In genomic region chr3:169659858-169660614, GRCh38 we compare ENCODE assay signal across 10 cellular contexts. TPM values are rescaled to one million over a fixed set of nuclear protein-coding genes. Genes with fewer than 3 reads are reported as not detected.
DNase-seq lines count a peak whose midpoint lies in the region; ATAC-seq, FAIRE-seq and TF ChIP-seq lines count a peak whose summit lies in the region.
"Had no signal": no experiment of that assay in that cellular context is flagged by ENCODE, and none has a peak within 500 bp of the region (broad histone marks: within the 10 kb centered on the region; RNA-seq: fewer than 3 reads in every experiment).

No MANE protein-coding gene starts in this region.

- no peaks in the 10 kb centered on the region for H3K36me3 ChIP-seq in HUES6 (ENCODE audit: control insufficient read depth, insufficient read depth, low read length)
- no peaks in the 10 kb centered on the region for H3K36me3 ChIP-seq in K562 (ENCODE audit: control insufficient read depth, insufficient read depth, low read length)
- no peaks in the 10 kb centered on the region for H3K36me3 ChIP-seq in kidney (ENCODE audit: control insufficient read depth in 1 of 2, insufficient read depth in 2 of 2, low read length in 2 of 2)
- H3K36me3 ChIP-seq in adrenal gland (replicated peaks in 1 of 2), result no peaks in the 10 kb centered on the region
- H3K36me3 ChIP-seq: neutrophil had no signal

- no peak overlapping the region for H3K27ac ChIP-seq in HUES6 (ENCODE audit: low read depth, low read length)
- H3K27ac ChIP-seq in K562 (ENCODE audit: extremely low read depth, low read depth, low read length), result no peak overlapping the region
- H3K27ac ChIP-seq in kidney (ENCODE audit: low read depth in 2 of 2, low read length in 2 of 2), result peak overlapping the region; percentile 92 to 97
- H3K27ac ChIP-seq in adrenal gland, result no peak overlapping the region
- H3K27ac ChIP-seq: neutrophil had no signal

- POLR2A ChIA-PET in K562 (lab: Yijun Ruan, JAX), result no interaction called here

- H3K27me3 ChIP-seq in HUES6 (ENCODE audit: control insufficient read depth, insufficient read depth, low read length), result peaks cover 75% of the 10 kb centered on the region
- H3K27me3 ChIP-seq in K562 (ENCODE audit: control insufficient read depth in 2 of 2, insufficient read depth in 2 of 2, low read length in 2 of 2), result peaks cover 43 to 48% of the 10 kb centered on the region in 2 experiments
- peaks cover 74% of the 10 kb centered on the region for H3K27me3 ChIP-seq in adrenal gland

- no peaks in the 10 kb centered on the region for H3K9me3 Mint-ChIP-seq in stimulated activated effector memory CD8-positive, alpha-beta T cell treated with anti-CD3 and anti-CD28 coated beads, Interleukin-12 subunit alpha, Interleukin-12 subunit beta, amount 100 ng/mL, for 72 hours

- H4K20me1 ChIP-seq in K562 (replicated peaks; ENCODE audit: control insufficient read depth, insufficient read depth, low read length), result no peaks in the 10 kb centered on the region

- TF ChIP-seq POLR2A in K562 (conservative IDR thresholded peaks at IDR 0.05) (no peak), adrenal gland (IDR thresholded peaks at IDR 0.05) (no peak)

- no peaks in the 10 kb centered on the region for H3K9me3 ChIP-seq in HUES6 (ENCODE audit: control insufficient read depth, insufficient read depth, low read depth, low read length)
- H3K9me3 ChIP-seq in K562 (replicated peaks; ENCODE audit: control insufficient read depth, insufficient read depth, low read depth, low read length), result no peaks in the 10 kb centered on the region
- no peaks in the 10 kb centered on the region for H3K9me3 ChIP-seq in kidney (ENCODE audit: control insufficient read depth in 1 of 2, low read length in 2 of 2)
- H3K9me3 ChIP-seq in adrenal gland (replicated peaks in 1 of 3), result no peaks in the 10 kb centered on the region
- H3K9me3 ChIP-seq: neutrophil had no signal

- no peaks in the 10 kb centered on the region for H3K79me2 ChIP-seq in K562 (ENCODE audit: control insufficient read depth, insufficient read depth, low read length)

- in situ Hi-C loops in K562 (cut with MboI), result no loop called here

- H3K9me1 ChIP-seq in K562 (ENCODE audit: control insufficient read depth, insufficient read depth, low read length), result no peaks in the 10 kb centered on the region

- FAIRE-seq in K562 (lab: Jason Lieb, UNC) (no peak), kidney (lab: Jason Lieb, UNC) (no peak)

- H3K36me3 Mint-ChIP-seq in stimulated activated effector memory CD8-positive, alpha-beta T cell treated with anti-CD3 and anti-CD28 coated beads, Interleukin-12 subunit alpha, Interleukin-12 subunit beta, amount 100 ng/mL, for 72 hours, result no peaks in the 10 kb centered on the region

- TF ChIP-seq EP300 in K562 (IDR thresholded peaks at IDR 0.05; ENCODE audit: low read length), result no peak

- no peak overlapping the region for H2AFZ ChIP-seq in K562 (ENCODE audit: low read depth, low read length)

- CTCF ChIA-PET in K562 (lab: Yijun Ruan, JAX; ENCODE audit: low intra/inter-chr PET ratio), result no interaction called here

- intact Hi-C loops in K562 (cut with micrococcal nuclease) (loop anchor here (5.0 kb wide), 1 partner anchor 438 kb away; no protein-coding TSS in a partner anchor), kidney (cut with DNase I) (no loop called here), adrenal gland (cut with DNase I) (no loop called here)

- peak overlapping the region; percentile 89 for H3K4me3 ChIP-seq in HUES6 (ENCODE audit: low read depth, low read length)
- no peak overlapping the region for H3K4me3 ChIP-seq in K562
- peak overlapping the region; percentile 78 to 84 for H3K4me3 ChIP-seq in kidney (ENCODE audit: low read length in 2 of 2)
- no peak overlapping the region for H3K4me3 ChIP-seq in adrenal gland

- ATAC-seq in K562 (no peak), HG03095 (IDR thresholded peaks at IDR 0.05; ENCODE audit: unreplicated experiment) (no peak)
- ATAC-seq in stimulated activated effector memory CD8-positive, alpha-beta T cell treated with anti-CD3 and anti-CD28 coated beads, Interleukin-12 subunit alpha, Interleukin-12 subunit beta, amount 100 ng/mL, for 72 hours, result no peak

- H3K4me1 Mint-ChIP-seq in stimulated activated effector memory CD8-positive, alpha-beta T cell treated with anti-CD3 and anti-CD28 coated beads, Interleukin-12 subunit alpha, Interleukin-12 subunit beta, amount 100 ng/mL, for 72 hours, result peaks cover 48% of the 10 kb centered on the region

- H3K9ac ChIP-seq in HUES6 (ENCODE audit: low read length) (no peak overlapping the region), K562 (ENCODE audit: insufficient read depth in 1 of 2, low read depth in 2 of 2, low read length in 2 of 2) (no peak overlapping the region), kidney (ENCODE audit: low read length in 2 of 2) (peak overlapping the region; percentile 79 to 95)

- peaks cover 37% of the 10 kb centered on the region for H3K4me1 ChIP-seq in HUES6 (ENCODE audit: control insufficient read depth, insufficient read depth, low read length)
- peaks cover 6 to 23% of the 10 kb centered on the region in 2 experiments; a peak in 4 of 5 replicates for H3K4me1 ChIP-seq in K562 (replicated peaks in 1 of 2; ENCODE audit: control insufficient read depth in 2 of 2, insufficient read depth in 2 of 2, low read length in 2 of 2)
- H3K4me1 ChIP-seq in kidney (ENCODE audit: control insufficient read depth in 1 of 2, insufficient read depth in 1 of 2, low read depth in 1 of 2, low read length in 2 of 2), result peaks cover 0 to 11% of the 10 kb centered on the region in 2 donors
- H3K4me1 ChIP-seq in adrenal gland (replicated peaks in 1 of 2), result peaks cover 13 to 29% of the 10 kb centered on the region in 2 donors

- H3K4me2 ChIP-seq in K562 (ENCODE audit: insufficient read depth, low read length), result no peak overlapping the region

- TF ChIP-seq CTCF in K562 (IDR thresholded peaks at IDR 0.05 in 2 of 3, conservative IDR thresholded peaks at IDR 0.05 in 1 of 3; ENCODE audit: insufficient read depth in 2 of 3, low read depth in 1 of 3, low read length in 3 of 3) (no peak), kidney (IDR thresholded peaks at IDR 0.05; ENCODE audit: borderline replicate concordance, extremely low read depth, insufficient read depth) (no peak), adrenal gland (IDR thresholded peaks at IDR 0.05) (no peak)

- peak overlapping the region; percentile 88 for H3K4me3 Mint-ChIP-seq in stimulated activated effector memory CD8-positive, alpha-beta T cell treated with anti-CD3 and anti-CD28 coated beads, Interleukin-12 subunit alpha, Interleukin-12 subunit beta, amount 100 ng/mL, for 72 hours

- WGBS in K562 (ENCODE audit: insufficient coverage, low coverage, missing lambda C conversion rate), result 10% methylated on average over 23 of the region's 23 CpGs
- WGBS in adrenal gland, 4 donors, result 38 to 49% (median 45%) methylated on average over 23 of the region's 23 CpGs

- TF ChIP-seq RAD21 in K562 (CRISPR knock-in tag; conservative IDR thresholded peaks at IDR 0.05 in 1 of 2, IDR thresholded peaks at IDR 0.05 in 1 of 2), result no peak

- BruUV-seq in K562 (replicated peaks; lab: Mats Ljungman, UMichigan), result no TSS peak

- DNase-seq in K562 (ENCODE audit: extremely low read depth in 1 of 4, low spot score in 3 of 4) (no peak), kidney (no peak), NCI-H510A (lab: John Stamatoyannopoulos, UW) (no peak), adrenal gland (no peak)
- no peak for DNase-seq in stimulated activated effector memory CD8-positive, alpha-beta T cell treated with anti-CD3 and anti-CD28 coated beads, Interleukin-12 subunit alpha, Interleukin-12 subunit beta, amount 100 ng/mL, for 72 hours (ENCODE audit: low spot score in 2 of 2)
- DNase-seq: activated gamma-delta T cell treated with Interleukin-2 at 50 U/mL for 16 hours, T1000 had no signal

- H3K27ac Mint-ChIP-seq in stimulated activated effector memory CD8-positive, alpha-beta T cell treated with anti-CD3 and anti-CD28 coated beads, Interleukin-12 subunit alpha, Interleukin-12 subunit beta, amount 100 ng/mL, for 72 hours, result no peak overlapping the region

RNA-seq across cellular contexts. Expression of gene MECOM, which starts 3.5 kb away (rescaled TPM):
- 25.4 and 36.9 TPM in 2 replicates for total RNA-seq in K562 (2011; cell fraction: chromatin; rRNA removed; ENCODE audit: low replicate concordance)
- total RNA-seq in K562 (2011; cell fraction: nucleolus; rRNA removed), result 13.7 and 20.8 TPM in 2 replicates
- total RNA-seq in K562 (2011; cell fraction: nucleoplasm; rRNA removed), result 19.9 and 26.0 TPM in 2 replicates
- 20.1 and 22.9 TPM in 2 replicates for total RNA-seq in K562 (2014; rRNA removed)
- total RNA-seq in K562 (2014; rRNA removed; fragmentation: Illumina TruSeq; extraction: Trizol), result 28.6 and 32.5 TPM in 2 replicates
- total RNA-seq in K562 (2015; rRNA removed; fragmentation: Illumina TruSeq; extraction: Trizol), result 28.4 and 31.7 TPM in 2 replicates
- total RNA-seq in K562 (2021), result 21.5 and 29.5 TPM in 2 replicates
- polyA plus RNA-seq in K562 (2011; rRNA removed), result 12.1 and 14.6 TPM in 2 replicates
- polyA plus RNA-seq in K562 (2011; cell fraction: cytosol; rRNA removed), result 5.8 and 6.0 TPM in 2 replicates
- 14.5 and 17.0 TPM in 2 replicates for polyA plus RNA-seq in K562 (2011; cell fraction: nucleus; rRNA removed)
- polyA plus RNA-seq in K562 (2012), result 9.3 and 9.7 TPM in 2 replicates
- polyA plus RNA-seq in K562 (2014; fragmentation: Illumina TruSeq; extraction: Trizol), result 20.0 and 24.7 TPM in 2 replicates
- polyA plus RNA-seq in K562 (2014; fragmentation: Nextera tagmentation; extraction: Ambion mirVana), result 10 to 100 TPM; 11.0 to 14.4 TPM
- polyA plus RNA-seq in K562 (2014; rRNA removed), result 12.5 and 14.6 TPM in 2 replicates
- 38.2 and 39.0 TPM in 2 replicates for polyA minus RNA-seq in K562 (2011; rRNA and poly(A)+ RNA removed)
- 8.6 and 12.6 TPM in 2 replicates for polyA minus RNA-seq in K562 (2011; cell fraction: cytosol; rRNA and poly(A)+ RNA removed)
- polyA minus RNA-seq in K562 (2011; cell fraction: nucleus; rRNA and poly(A)+ RNA removed), result 42.5 and 80.5 TPM in 2 replicates
- 148 TPM for total RNA-seq in kidney
- polyA plus RNA-seq in kidney (ENCODE audit: insufficient read depth, low read depth, low replicate concordance), result 36.0 TPM
- total RNA-seq in adrenal gland, result 1 to 10 TPM in 6 of 8 donors, under 1 TPM in 2; 0.83 to 3.1 (median 1.5) TPM
- 1 to 10 TPM in 2 of 3 donors, under 1 TPM in 1; 0.29 to 1.5 (median 1.3) TPM for polyA plus RNA-seq in adrenal gland

Comparison
In these comparisons a context has a peak if more than half of its experiments do, and no peak if none do; other contexts are left out.
1. H3K27ac ChIP-seq: peak in kidney (2 of 2); none in HUES6 (single experiment), K562 (single experiment) and adrenal gland (0 of 5).
2. H3K4me3 ChIP-seq: peak in HUES6 (single experiment) and kidney (2 of 2); none in K562 (single experiment) and adrenal gland (0 of 4).
3. H3K9ac ChIP-seq: peak in kidney (2 of 2); none in HUES6 (single experiment) and K562 (0 of 2).